In the genomic region with DNA sequence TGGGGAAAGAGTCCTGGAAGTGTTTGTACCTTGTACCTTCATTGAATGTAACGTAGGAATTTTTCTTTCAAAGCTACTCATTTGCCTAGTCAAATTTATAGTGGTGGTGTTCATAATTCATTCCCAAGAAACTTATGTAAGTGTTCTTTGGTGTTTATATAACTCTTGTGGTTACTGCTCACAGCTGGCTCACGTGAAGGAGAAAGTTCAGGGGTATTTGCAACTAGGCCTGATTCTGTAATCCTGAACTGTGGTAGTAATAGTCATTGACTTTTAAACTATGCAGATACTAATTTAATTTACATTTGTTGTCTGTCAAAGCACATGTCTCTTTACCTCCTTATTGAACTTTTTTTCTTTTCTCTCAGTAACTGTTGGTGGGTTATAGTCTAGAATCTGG, we compare ENCODE assay signal across 14 cellular contexts. TPM values are rescaled to one million over a fixed set of nuclear protein-coding genes. Genes with fewer than 3 reads are reported as not detected.
DNase-seq lines count a peak whose midpoint lies in the region; ATAC-seq and TF ChIP-seq lines count a peak whose summit lies in the region.
"Had no signal": no experiment of that assay in that cellular context is flagged by ENCODE, and none has a peak within 500 bp of the region (broad histone marks: within the 10 kb centered on the region; RNA-seq: fewer than 3 reads in every experiment).

No MANE protein-coding gene starts in this region.

- H3K27ac Mint-ChIP-seq in stimulated activated naive CD8-positive, alpha-beta T cell treated with anti-CD3 and anti-CD28 coated beads, Interleukin-15, amount 100 ng/mL, for 72 hours: peak overlapping the region; percentile 14 to 20
- H3K27ac Mint-ChIP-seq: activated CD4-positive, alpha-beta memory T cell treated with anti-CD3 and anti-CD28 coated beads for 36 hours; activated naive CD4-positive, alpha-beta T cell treated with anti-CD3 and anti-CD28 coated beads, Interleukin-2, amount 50 U/mL, for 72 hours had no signal

- H3K4me1 ChIP-seq in esophagus muscularis mucosa: peaks cover 31 to 68% (median 61%) of the 10 kb centered on the region in 4 donors
- H3K4me1 ChIP-seq in aorta (ENCODE audit: control insufficient read depth in 1 of 2, insufficient read depth in 2 of 2, low read length in 2 of 2): peaks cover 0 to 8% of the 10 kb centered on the region in 2 donors
- H3K4me1 ChIP-seq: BE2C had no signal

- H3K27me3 ChIP-seq in esophagus muscularis mucosa (no peaks in the 10 kb centered on the region), aorta (ENCODE audit: control insufficient read depth in 1 of 2, insufficient read depth in 2 of 2, low read length in 1 of 2) (no peaks in the 10 kb centered on the region)
- H3K27me3 ChIP-seq: BE2C had no signal

- H3K36me3 ChIP-seq in esophagus muscularis mucosa: no peaks in the 10 kb centered on the region
- H3K36me3 ChIP-seq in aorta (ENCODE audit: control insufficient read depth in 1 of 2, insufficient read depth in 2 of 2, low read length in 1 of 2): no peaks in the 10 kb centered on the region
- H3K36me3 ChIP-seq: BE2C had no signal

- no peak overlapping the region for H3K4me3 ChIP-seq in esophagus muscularis mucosa
- H3K4me3 ChIP-seq in aorta (ENCODE audit: low read length in 2 of 2): no peak overlapping the region
- H3K4me3 ChIP-seq in lower leg skin (ENCODE audit: low read depth, poor library complexity, severe bottlenecking): no peak overlapping the region
- H3K4me3 ChIP-seq: psoas muscle had no signal

- no peaks in the 10 kb centered on the region for H3K9me3 ChIP-seq in esophagus muscularis mucosa
- no peaks in the 10 kb centered on the region for H3K9me3 ChIP-seq in aorta (ENCODE audit: control insufficient read depth, low read length)
- H3K9me3 ChIP-seq: BE2C, psoas muscle had no signal

- ATAC-seq in stimulated activated naive CD8-positive, alpha-beta T cell treated with anti-CD3 and anti-CD28 coated beads, Interleukin-15, amount 100 ng/mL, for 72 hours: no peak
- ATAC-seq in stimulated activated naive CD8-positive, alpha-beta T cell treated with anti-CD3 and anti-CD28 coated beads, Interleukin-15, Interleukin-2, amounts not matched to agents 100 U/mL and 50 U/mL, for 24 hours: no peak
- ATAC-seq in aorta (ENCODE audit: low FRiP score) (peak; percentile 49), GM18861 (IDR thresholded peaks at IDR 0.05; ENCODE audit: unreplicated experiment) (no peak)
- ATAC-seq: activated naive CD4-positive, alpha-beta T cell treated with anti-CD3 and anti-CD28 coated beads, Interleukin-2, amount 50 U/mL, for 72 hours; HCT116 had no signal

- H3K27ac ChIP-seq in esophagus muscularis mucosa (replicated peaks in 1 of 4): peak overlapping the region; percentile 70 to 78 (median 72)
- no peak overlapping the region for H3K27ac ChIP-seq in aorta (ENCODE audit: low read depth in 1 of 2, low read length in 2 of 2)

- no peak for TF ChIP-seq EP300 in esophagus muscularis mucosa (IDR thresholded peaks at IDR 0.05)

- H3K9me3 Mint-ChIP-seq in stimulated activated naive CD8-positive, alpha-beta T cell treated with anti-CD3 and anti-CD28 coated beads, Interleukin-15, amount 100 ng/mL, for 72 hours: no peaks in the 10 kb centered on the region
- H3K9me3 Mint-ChIP-seq: activated CD4-positive, alpha-beta memory T cell treated with anti-CD3 and anti-CD28 coated beads for 36 hours; activated naive CD4-positive, alpha-beta T cell treated with anti-CD3 and anti-CD28 coated beads, Interleukin-2, amount 50 U/mL, for 72 hours had no signal

- no peak for DNase-seq in stimulated activated naive CD8-positive, alpha-beta T cell treated with anti-CD3 and anti-CD28 coated beads, Interleukin-15, amount 100 ng/mL, for 72 hours
- no peak for DNase-seq in stimulated activated naive CD8-positive, alpha-beta T cell treated with anti-CD3 and anti-CD28 coated beads, Interleukin-15, Interleukin-2, amounts not matched to agents 100 U/mL and 50 U/mL, for 24 hours
- no peak for DNase-seq in esophagus muscularis mucosa (ENCODE audit: extremely low spot score)
- peak; percentile 20 for DNase-seq in myocyte (ENCODE audit: low read depth)
- no peak for DNase-seq in aorta
- DNase-seq in NOMO-1 treated with dmso at 0.1 percent for 144 hours (lab: John Stamatoyannopoulos, UW; ENCODE audit: unreplicated experiment): no peak
- no peak for DNase-seq in lower leg skin (ENCODE audit: low spot score in 2 of 2)
- DNase-seq: activated CD4-positive, alpha-beta memory T cell treated with anti-CD3 and anti-CD28 coated beads for 36 hours; BE2C; islet precursor cell; psoas muscle had no signal

- H3K4me3 Mint-ChIP-seq in stimulated activated naive CD8-positive, alpha-beta T cell treated with anti-CD3 and anti-CD28 coated beads, Interleukin-15, amount 100 ng/mL, for 72 hours: no peak overlapping the region
- H3K4me3 Mint-ChIP-seq: activated CD4-positive, alpha-beta memory T cell treated with anti-CD3 and anti-CD28 coated beads for 36 hours had no signal

- peaks cover 18% of the 10 kb centered on the region for H3K4me1 Mint-ChIP-seq in stimulated activated naive CD8-positive, alpha-beta T cell treated with anti-CD3 and anti-CD28 coated beads, Interleukin-15, amount 100 ng/mL, for 72 hours

- intact Hi-C loops in esophagus muscularis mucosa (cut with DNase I): loop anchor here (10.0 kb wide), 1 partner anchor 86 kb away; a partner anchor contains a TSS
- intact Hi-C loops in aorta (cut with DNase I): no loop called here
- intact Hi-C loops in lower leg skin (cut with DNase I; ENCODE audit: low total_unique reads): no loop called here

- WGBS in esophagus muscularis mucosa: 34% methylated on average over 2 of the region's 2 CpGs
- WGBS in aorta, 2 donors: 11 to 16% methylated on average over 2 of the region's 2 CpGs
- WGBS in lower leg skin, 2 donors: 26 to 52% methylated on average over 2 of the region's 2 CpGs

- no peaks in the 10 kb centered on the region for H3K27me3 Mint-ChIP-seq in stimulated activated naive CD8-positive, alpha-beta T cell treated with anti-CD3 and anti-CD28 coated beads, Interleukin-15, amount 100 ng/mL, for 72 hours
- H3K27me3 Mint-ChIP-seq: activated CD4-positive, alpha-beta memory T cell treated with anti-CD3 and anti-CD28 coated beads for 36 hours had no signal

- TF ChIP-seq POLR2A in esophagus muscularis mucosa (IDR thresholded peaks at IDR 0.05; ENCODE audit: low read depth): no peak
- no peak for TF ChIP-seq POLR2A in lower leg skin (IDR thresholded peaks at IDR 0.05)

- TF ChIP-seq CTCF in esophagus muscularis mucosa (IDR thresholded peaks at IDR 0.05) (no peak), lower leg skin (IDR thresholded peaks at IDR 0.05) (no peak)

RNA-seq across cellular contexts. Expression of a gene that starts 50.5 kb away (rescaled TPM):
- 10 to 100 TPM; 48.0 to 73.8 (median 65.4) TPM for total RNA-seq in esophagus muscularis mucosa
- total RNA-seq in myocyte: 62.4 and 69.8 TPM in 2 replicates
- polyA plus RNA-seq in myocyte (2012): 68.7 TPM
- total RNA-seq in aorta: 10 to 100 TPM; 18.2 to 26.0 TPM
- polyA plus RNA-seq in aorta: 10 to 100 TPM; 25.0 to 40.7 TPM
- total RNA-seq in lower leg skin: 100 to 1,000 TPM; 103 to 232 (median 134) TPM

Comparison
In these comparisons a context has a peak if more than half of its experiments do, and no peak if none do; other contexts are left out.
1. H3K27ac ChIP-seq: peak in esophagus muscularis mucosa (4 of 4); none in aorta (0 of 2).